In the genomic region with DNA sequence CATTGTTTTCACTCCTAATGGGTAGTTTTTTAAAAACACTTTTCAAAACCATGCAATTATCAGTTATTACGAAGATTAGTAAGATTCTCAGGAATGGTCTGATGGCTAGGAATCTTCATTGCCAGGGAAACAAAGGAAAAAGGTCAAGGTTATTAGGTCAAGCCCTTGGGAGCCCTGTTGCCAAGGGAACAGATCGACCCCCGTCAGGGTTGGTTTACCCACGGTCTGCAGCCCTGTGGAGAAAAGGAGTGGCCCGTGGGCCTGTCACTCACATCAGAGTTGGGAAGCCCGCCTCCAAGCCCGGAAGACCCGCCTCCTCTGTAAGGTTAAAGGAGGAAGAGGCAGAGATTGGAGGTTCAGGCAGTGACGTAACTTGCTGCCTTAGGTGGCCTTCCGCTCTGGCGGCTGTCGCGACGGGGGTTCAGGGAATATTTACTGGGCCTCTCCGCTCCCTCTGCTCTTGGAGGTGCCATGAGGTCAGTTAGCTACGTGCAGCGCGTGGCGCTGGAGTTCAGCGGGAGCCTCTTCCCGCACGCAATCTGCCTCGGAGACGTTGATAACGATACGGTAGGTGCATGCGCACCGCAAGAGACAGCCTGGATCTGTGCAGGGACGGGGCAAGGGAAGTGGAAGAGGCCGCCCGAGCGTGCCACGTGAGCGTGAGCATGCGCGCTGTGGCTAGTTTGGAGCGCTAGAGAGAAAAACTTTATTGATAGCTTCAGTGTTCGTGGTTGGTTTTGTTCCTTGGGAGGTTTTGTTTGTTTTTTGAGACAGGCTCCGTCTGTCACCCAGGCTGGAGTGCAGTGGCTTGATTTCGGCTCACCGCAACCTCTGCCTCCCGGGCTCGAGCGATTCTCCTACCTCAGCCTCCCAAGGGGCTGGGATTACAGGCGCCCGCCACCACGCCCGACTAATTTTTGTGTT, we compare ENCODE assay signal across 8 cellular contexts. TPM values are rescaled to one million over a fixed set of nuclear protein-coding genes. Genes with fewer than 3 reads are reported as not detected.
DNase-seq lines count a peak whose midpoint lies in the region; ATAC-seq, FAIRE-seq and TF ChIP-seq lines count a peak whose summit lies in the region.

Gene ITFG2, plus strand, starts transcription at position 379 of the 924 bp plus-strand sequence. Its CDS starts 93 bp downstream, at position 472.

- TF ChIP-seq CTCF in chondrocyte (IDR thresholded peaks at IDR 0.05) (no peak), keratinocyte (optimal IDR thresholded peaks at IDR 0.05 in 1 of 3, IDR thresholded peaks at IDR 0.05 in 1 of 3, conservative IDR thresholded peaks at IDR 0.05 in 1 of 3; ENCODE audit: extremely low read depth in 1 of 3, insufficient read depth in 2 of 3, low read length in 3 of 3) (no peak)

- no peaks in the 10 kb centered on the region for H3K36me3 Mint-ChIP-seq in chondrocyte (ENCODE audit: low read depth)

- H3K27ac Mint-ChIP-seq in chondrocyte (ENCODE audit: unreplicated experiment): peak within 1 kb of the TSS; percentile 100

- H3K4me1 Mint-ChIP-seq in chondrocyte (ENCODE audit: low read depth): peaks cover 25% of the 10 kb centered on the region

- peak; percentile 99 for TF ChIP-seq POLR2A in GM19193 (IDR thresholded peaks at IDR 0.05; ENCODE audit: extremely low read depth, insufficient read depth, insufficient read length)

- peak within 1 kb of the TSS; percentile 97 for H2AFZ ChIP-seq in keratinocyte (ENCODE audit: control insufficient read depth, low read length)

- H3K9me3 Mint-ChIP-seq in chondrocyte (ENCODE audit: low read depth): no peaks in the 10 kb centered on the region

- no peaks in the 10 kb centered on the region for H3K9me1 ChIP-seq in keratinocyte (ENCODE audit: control insufficient read depth, extremely low read depth, insufficient read depth, low read length)

- no peaks in the 10 kb centered on the region for H3K27me3 Mint-ChIP-seq in chondrocyte (ENCODE audit: low read depth)

- H3K4me3 Mint-ChIP-seq in chondrocyte (ENCODE audit: unreplicated experiment): peak within 1 kb of the TSS; percentile 99

- peak within 1 kb of the TSS; percentile 89 for H3K27ac ChIP-seq in keratinocyte (ENCODE audit: control insufficient read depth, insufficient read depth, low read length)

- H3K4me2 ChIP-seq in keratinocyte (ENCODE audit: control insufficient read depth, extremely low read depth, insufficient read depth, low read depth, low read length): peak within 1 kb of the TSS; percentile 96

- peak within 1 kb of the TSS; percentile 89 for H3K9ac ChIP-seq in keratinocyte (ENCODE audit: control insufficient read depth, extremely low read depth, insufficient read depth, low read length)

- no peaks in the 10 kb centered on the region for H4K20me1 ChIP-seq in keratinocyte (ENCODE audit: control insufficient read depth, extremely low read depth, insufficient read depth, low read length)

- peak; percentile 95 for ATAC-seq in HG03439 (IDR thresholded peaks at IDR 0.05; ENCODE audit: unreplicated experiment)

- dilution Hi-C loops in keratinocyte (cut with MboI; ENCODE audit: extremely low pct_ligation_motif_present, low sequenced_read_pairs): no loop called here

- H3K27me3 ChIP-seq in keratinocyte (ENCODE audit: control insufficient read depth, extremely low read depth, insufficient read depth, low read length): no peaks in the 10 kb centered on the region

- peak; percentile 99 for DNase-seq in Ammon's horn (ENCODE audit: low spot score)
- DNase-seq in NCI-H510A treated with DMSO at 0.1 percent for 48 hours (lab: John Stamatoyannopoulos, UW): peak; percentile 98
- DNase-seq in activated CD4-positive, alpha-beta T cell treated with anti-CD3 and anti-CD28 coated beads for 24 hours (ENCODE audit: low read depth in 2 of 2): peak; percentile 94 to 95
- no peak for DNase-seq in chondrocyte (ENCODE audit: low spot score)
- DNase-seq in keratinocyte (ENCODE audit: low read depth, low spot score): peak; percentile 71
- peak; percentile 83 to 86 for DNase-seq in stimulated activated CD4-positive, alpha-beta T cell treated with anti-CD3 and anti-CD28 coated beads, Interleukin-15, amount 100 ng/mL, for 1 hour (ENCODE audit: low read depth in 1 of 2, low spot score in 1 of 2)

- H3K9me3 ChIP-seq in keratinocyte (ENCODE audit: control insufficient read depth, low read depth, low read length): no peaks in the 10 kb centered on the region

- peaks cover 2 to 5% of the 10 kb centered on the region in 2 experiments for H3K36me3 ChIP-seq in keratinocyte (ENCODE audit: control insufficient read depth in 2 of 2, extremely low read depth in 1 of 2, insufficient read depth in 2 of 2, low read length in 2 of 2)

- peak within 1 kb of the TSS; percentile 80 to 85 (median 80) for H3K4me3 ChIP-seq in keratinocyte (ENCODE audit: control insufficient read depth in 2 of 3, extremely low read depth in 1 of 3, insufficient read depth in 2 of 3, low read depth in 1 of 3, low read length in 3 of 3)

- peak; percentile 86 for FAIRE-seq in keratinocyte (lab: Jason Lieb, UNC)

- H3K4me1 ChIP-seq in keratinocyte (ENCODE audit: control insufficient read depth, extremely low read depth, insufficient read depth, low read length): peaks cover 5% of the 10 kb centered on the region

- H3K79me2 ChIP-seq in keratinocyte (ENCODE audit: control insufficient read depth, insufficient read depth, low read length): peaks cover 20% of the 10 kb centered on the region

RNA-seq across cellular contexts. Expression of gene ITFG2, which starts in this region (rescaled TPM):
- 17.9 to 27.4 TPM (median 24.0 TPM) in 3 replicates for total RNA-seq in chondrocyte
- 9.5 to 17.5 TPM (median 13.0 TPM) in 3 replicates for polyA plus RNA-seq in keratinocyte
- polyA plus RNA-seq in keratinocyte (2011; ENCODE audit: low read depth): 8.5 TPM
- polyA plus RNA-seq in keratinocyte (2011; cell fraction: cytosol; rRNA removed): 6.2 and 8.4 TPM in 2 replicates
- polyA plus RNA-seq in keratinocyte (2011; cell fraction: nucleus; rRNA removed): 35.0 and 39.7 TPM in 2 replicates
- 8.9 and 19.5 TPM in 2 replicates for polyA plus RNA-seq in keratinocyte (2012; ENCODE audit: low replicate concordance)
- 19.0 to 41.9 TPM (median 29.7 TPM) in 3 replicates for polyA minus RNA-seq in keratinocyte
- 8.1 TPM for polyA minus RNA-seq in keratinocyte (2011; cell fraction: cytosol; rRNA and poly(A)+ RNA removed)
- polyA minus RNA-seq in keratinocyte (2011; cell fraction: nucleus; rRNA and poly(A)+ RNA removed): 14.4 and 27.1 TPM in 2 replicates
